1 cellular context compared by ENCODE assay signal in the genomic region with DNA sequence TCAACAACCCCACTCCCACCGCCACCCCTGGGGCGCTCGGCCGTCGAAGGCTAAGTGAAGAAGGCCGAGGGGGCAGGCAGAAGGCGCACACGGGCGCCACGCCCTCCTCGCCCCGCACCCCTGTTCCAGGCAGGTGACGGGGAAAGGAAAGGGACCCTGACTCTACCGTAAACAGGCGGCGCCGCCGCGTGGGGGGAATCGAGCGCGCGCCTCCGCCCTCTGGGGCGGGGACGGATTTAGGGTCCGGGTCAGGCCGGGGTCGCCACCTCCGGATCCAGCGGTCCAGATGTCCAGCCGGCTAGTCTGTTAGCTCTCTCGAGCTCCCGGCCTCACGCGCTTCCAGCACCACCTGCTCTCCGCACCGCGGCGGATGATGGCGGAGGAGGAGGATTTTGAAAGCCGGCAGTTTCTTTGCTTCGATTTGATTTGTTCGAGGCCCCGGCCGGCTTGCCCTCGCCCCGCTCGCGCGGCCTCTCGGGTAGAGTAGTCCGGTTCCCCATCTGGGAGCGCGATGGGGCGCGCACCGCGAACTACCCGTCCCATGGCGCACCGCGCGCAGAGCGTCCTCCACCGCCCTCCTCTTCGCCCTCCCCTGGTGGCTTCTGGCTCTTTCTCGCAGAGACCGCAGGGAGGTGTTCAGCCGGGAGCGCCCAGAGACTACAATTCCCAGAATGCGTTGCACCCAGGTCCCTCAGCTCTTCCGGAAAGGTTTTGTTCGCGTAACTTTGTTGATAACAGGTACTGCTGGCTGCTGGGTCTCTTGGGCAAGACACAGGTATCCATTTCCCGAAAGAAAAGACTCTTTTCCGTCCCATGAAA.
TF ChIP-seq lines count a peak whose summit lies in the region.

Gene RANGAP1, minus strand, starts transcription at position 368 of the 819 bp plus-strand sequence. CDS start 5,143 bp downstream, outside the sequence.

TF ChIP-seq in GM12878, 131 proteins besides CTCF, POLR2A, EP300 and RAD21 (continued from another document):
- TF ChIP-seq POLR2AphosphoS2 (IDR thresholded peaks at IDR 0.05; ENCODE audit: low read depth, low read length) (0 out of 2 replicates have a peak, but pooled peaks have one; percentile 52), ZNF274 (IDR thresholded peaks at IDR 0.05; ENCODE audit: insufficient read depth, insufficient read length) (no peak), IKZF2 (IDR thresholded peaks at IDR 0.05) (no peak), ZNF687 (IDR thresholded peaks at IDR 0.05) (no peak), USF1 (IDR thresholded peaks at IDR 0.05; ENCODE audit: borderline replicate concordance, extremely low read length, insufficient read depth, low read depth, low read length) (no peak), MTA3 (IDR thresholded peaks at IDR 0.05; ENCODE audit: borderline replicate concordance, low read length) (no peak), ZZZ3 (IDR thresholded peaks at IDR 0.05; ENCODE audit: control insufficient read depth, insufficient read length, low read depth) (no peak), NFIC (IDR thresholded peaks at IDR 0.05; ENCODE audit: low read depth, low read length) (no peak), PAX5 (IDR thresholded peaks at IDR 0.05; ENCODE audit: borderline replicate concordance, low read depth, low read length) (0 out of 2 replicates have a peak, but pooled peaks have one; percentile 9), KLF5 (IDR thresholded peaks at IDR 0.05; ENCODE audit: partially characterized antibody) (no peak), MEF2B (IDR thresholded peaks at IDR 0.05; ENCODE audit: partially characterized antibody, poor library complexity, severe bottlenecking) (no peak)
- TF ChIP-seq, protein P1, sequence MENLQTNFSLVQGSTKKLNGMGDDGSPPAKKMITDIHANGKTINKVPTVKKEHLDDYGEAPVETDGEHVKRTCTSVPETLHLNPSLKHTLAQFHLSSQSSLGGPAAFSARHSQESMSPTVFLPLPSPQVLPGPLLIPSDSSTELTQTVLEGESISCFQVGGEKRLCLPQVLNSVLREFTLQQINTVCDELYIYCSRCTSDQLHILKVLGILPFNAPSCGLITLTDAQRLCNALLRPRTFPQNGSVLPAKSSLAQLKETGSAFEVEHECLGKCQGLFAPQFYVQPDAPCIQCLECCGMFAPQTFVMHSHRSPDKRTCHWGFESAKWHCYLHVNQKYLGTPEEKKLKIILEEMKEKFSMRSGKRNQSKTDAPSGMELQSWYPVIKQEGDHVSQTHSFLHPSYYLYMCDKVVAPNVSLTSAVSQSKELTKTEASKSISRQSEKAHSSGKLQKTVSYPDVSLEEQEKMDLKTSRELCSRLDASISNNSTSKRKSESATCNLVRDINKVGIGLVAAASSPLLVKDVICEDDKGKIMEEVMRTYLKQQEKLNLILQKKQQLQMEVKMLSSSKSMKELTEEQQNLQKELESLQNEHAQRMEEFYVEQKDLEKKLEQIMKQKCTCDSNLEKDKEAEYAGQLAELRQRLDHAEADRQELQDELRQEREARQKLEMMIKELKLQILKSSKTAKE (IDR thresholded peaks at IDR 0.05; ENCODE audit: low read depth, poor library complexity, severe bottlenecking): no peak
- TF ChIP-seq, protein P2, sequence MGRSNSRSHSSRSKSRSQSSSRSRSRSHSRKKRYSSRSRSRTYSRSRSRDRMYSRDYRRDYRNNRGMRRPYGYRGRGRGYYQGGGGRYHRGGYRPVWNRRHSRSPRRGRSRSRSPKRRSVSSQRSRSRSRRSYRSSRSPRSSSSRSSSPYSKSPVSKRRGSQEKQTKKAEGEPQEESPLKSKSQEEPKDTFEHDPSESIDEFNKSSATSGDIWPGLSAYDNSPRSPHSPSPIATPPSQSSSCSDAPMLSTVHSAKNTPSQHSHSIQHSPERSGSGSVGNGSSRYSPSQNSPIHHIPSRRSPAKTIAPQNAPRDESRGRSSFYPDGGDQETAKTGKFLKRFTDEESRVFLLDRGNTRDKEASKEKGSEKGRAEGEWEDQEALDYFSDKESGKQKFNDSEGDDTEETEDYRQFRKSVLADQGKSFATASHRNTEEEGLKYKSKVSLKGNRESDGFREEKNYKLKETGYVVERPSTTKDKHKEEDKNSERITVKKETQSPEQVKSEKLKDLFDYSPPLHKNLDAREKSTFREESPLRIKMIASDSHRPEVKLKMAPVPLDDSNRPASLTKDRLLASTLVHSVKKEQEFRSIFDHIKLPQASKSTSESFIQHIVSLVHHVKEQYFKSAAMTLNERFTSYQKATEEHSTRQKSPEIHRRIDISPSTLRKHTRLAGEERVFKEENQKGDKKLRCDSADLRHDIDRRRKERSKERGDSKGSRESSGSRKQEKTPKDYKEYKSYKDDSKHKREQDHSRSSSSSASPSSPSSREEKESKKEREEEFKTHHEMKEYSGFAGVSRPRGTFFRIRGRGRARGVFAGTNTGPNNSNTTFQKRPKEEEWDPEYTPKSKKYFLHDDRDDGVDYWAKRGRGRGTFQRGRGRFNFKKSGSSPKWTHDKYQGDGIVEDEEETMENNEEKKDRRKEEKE (IDR thresholded peaks at IDR 0.05): no peak
- TF ChIP-seq, protein P3, sequence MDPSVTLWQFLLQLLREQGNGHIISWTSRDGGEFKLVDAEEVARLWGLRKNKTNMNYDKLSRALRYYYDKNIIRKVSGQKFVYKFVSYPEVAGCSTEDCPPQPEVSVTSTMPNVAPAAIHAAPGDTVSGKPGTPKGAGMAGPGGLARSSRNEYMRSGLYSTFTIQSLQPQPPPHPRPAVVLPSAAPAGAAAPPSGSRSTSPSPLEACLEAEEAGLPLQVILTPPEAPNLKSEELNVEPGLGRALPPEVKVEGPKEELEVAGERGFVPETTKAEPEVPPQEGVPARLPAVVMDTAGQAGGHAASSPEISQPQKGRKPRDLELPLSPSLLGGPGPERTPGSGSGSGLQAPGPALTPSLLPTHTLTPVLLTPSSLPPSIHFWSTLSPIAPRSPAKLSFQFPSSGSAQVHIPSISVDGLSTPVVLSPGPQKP (IDR thresholded peaks at IDR 0.05; ENCODE audit: low read depth, low read length): peak; percentile 76
